ENCODE assay signal across 7 cellular contexts in the genomic region with DNA sequence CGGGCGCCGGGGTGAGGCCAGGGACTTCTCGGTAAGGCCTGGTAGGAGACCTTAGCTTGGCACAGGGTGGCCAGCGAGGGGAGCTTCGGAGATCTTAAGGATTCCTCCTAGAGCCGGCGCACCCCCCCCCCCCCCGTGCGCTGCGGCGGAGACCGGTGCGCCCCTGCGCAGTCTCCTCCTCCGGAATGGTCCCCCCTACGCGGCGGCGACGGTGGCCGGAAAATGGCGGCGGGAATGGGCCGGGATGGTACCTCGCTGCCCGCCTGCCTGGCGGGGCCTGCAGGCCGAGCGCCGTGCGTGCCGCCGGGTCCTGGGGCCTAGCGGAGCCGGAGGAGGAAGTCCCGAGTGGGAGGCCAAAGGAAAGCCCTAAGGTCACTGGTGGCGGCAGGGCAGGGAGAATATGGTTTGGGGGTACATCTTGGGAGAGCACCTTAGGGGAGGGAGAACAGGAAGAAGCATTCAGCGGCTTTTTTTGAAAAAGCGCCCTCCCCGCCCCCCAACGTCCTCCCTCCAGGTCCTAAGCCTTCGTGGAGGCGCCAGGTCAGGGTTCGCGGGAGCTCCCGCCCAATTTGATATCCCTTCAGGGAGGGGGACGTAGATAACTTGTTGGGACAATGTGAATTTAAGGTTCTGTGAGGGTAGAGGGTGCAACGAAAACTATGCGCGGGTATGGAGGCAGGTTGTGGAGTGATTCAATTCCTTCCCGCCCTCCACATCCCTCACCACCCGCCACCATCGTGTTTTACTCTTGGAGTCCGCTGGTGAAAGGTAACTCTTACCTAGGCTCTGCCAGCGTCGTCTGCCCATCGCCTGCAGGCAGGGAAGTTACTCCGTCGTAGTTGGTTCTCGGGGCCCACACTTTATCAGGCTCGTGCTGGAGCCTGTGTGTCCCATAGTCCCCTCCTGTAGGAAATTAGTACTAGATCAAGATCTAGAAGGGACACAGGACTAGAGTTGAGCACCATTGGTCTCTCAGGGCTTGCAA. TPM values are rescaled to one million over a fixed set of nuclear protein-coding genes. Genes with fewer than 3 reads are reported as not detected.
DNase-seq lines count a peak whose midpoint lies in the region; ATAC-seq lines count a peak whose summit lies in the region.

No MANE protein-coding gene starts in this region.

- H3K9me3 Mint-ChIP-seq in naive thymus-derived CD8-positive, alpha-beta T cell = no peaks in the 10 kb centered on the region

- peaks cover 0 to 42% (median 10%) of the 10 kb centered on the region in 3 donors for H3K36me3 Mint-ChIP-seq in naive thymus-derived CD8-positive, alpha-beta T cell

- H3K27me3 Mint-ChIP-seq in naive thymus-derived CD8-positive, alpha-beta T cell = no peaks in the 10 kb centered on the region

- H3K4me3 Mint-ChIP-seq in naive thymus-derived CD8-positive, alpha-beta T cell = peak overlapping the region; percentile 81 to 99 (median 94)

- H3K9me3 ChIP-seq in HUES48 (ENCODE audit: control insufficient read depth, insufficient read depth, low read length) (no peaks in the 10 kb centered on the region), aorta (ENCODE audit: control insufficient read depth, low read length) (no peaks in the 10 kb centered on the region)

- peak overlapping the region; percentile 95 for H3K27ac ChIP-seq in HUES48 (ENCODE audit: low read depth, low read length)
- H3K27ac ChIP-seq in aorta (ENCODE audit: low read depth in 1 of 2, low read length in 2 of 2) = peak overlapping the region in 1 of 2 donors; percentile 53

- 1% methylated on average over 47 to 62 of the region's 62 CpGs for WGBS in aorta, 2 donors

- peak; percentile 32 for DNase-seq in ELR (ENCODE audit: low read depth)
- DNase-seq in activated CD4-positive, CD25-positive, alpha-beta regulatory T cell (lab: John Stamatoyannopoulos, UW) = peak; percentile 46 to 61 (median 55)
- peak in 2 of 10 donors; percentile 39 to 45 for DNase-seq in naive thymus-derived CD8-positive, alpha-beta T cell
- peak; percentile 67 to 78 for DNase-seq in aorta

- peaks cover 8% of the 10 kb centered on the region; the same call in 1 of the 2 replicates for H3K4me1 ChIP-seq in HUES48 (ENCODE audit: control insufficient read depth, insufficient read depth, low read length)
- H3K4me1 ChIP-seq in aorta (ENCODE audit: control insufficient read depth in 1 of 2, insufficient read depth in 2 of 2, low read length in 2 of 2) = no peaks in the 10 kb centered on the region

- H3K4me1 Mint-ChIP-seq in naive thymus-derived CD8-positive, alpha-beta T cell = peaks cover 20 to 54% (median 46%) of the 10 kb centered on the region in 4 donors

- H3K27me3 ChIP-seq in HUES48 (ENCODE audit: control insufficient read depth, insufficient read depth, low read length) (no peaks in the 10 kb centered on the region), aorta (ENCODE audit: control insufficient read depth in 1 of 2, insufficient read depth in 2 of 2, low read length in 1 of 2) (no peaks in the 10 kb centered on the region)

- H3K27ac Mint-ChIP-seq in naive thymus-derived CD8-positive, alpha-beta T cell = peak overlapping the region; percentile 91 to 100 (median 96)

- intact Hi-C loops in aorta (cut with DNase I) = loop anchor here in 1 of 2 donors (1.0 to 10.0 kb wide), 3 partner anchors 102 to 581 kb away; partner anchors contain the start of genes CLIC4, NIPAL3 and STPG1

- ATAC-seq in GM21367 (IDR thresholded peaks at IDR 0.05; ENCODE audit: unreplicated experiment) (peak; percentile 22), esophagus mucosa (peak; percentile 12), aorta (ENCODE audit: low FRiP score) (peak; percentile 28)
- peak; percentile 12 to 24 for ATAC-seq in naive thymus-derived CD8-positive, alpha-beta T cell

- POLR2A ChIA-PET in naive thymus-derived CD8-positive, alpha-beta T cell (lab: Charles Lee) = interaction anchor here (0.6 to 2.4 kb wide), 15 partner anchors 10 to 1345 kb away, joined by 3 to 13 read pairs (median 3); partner anchors contain the start of genes NIPAL3, PNRC2, RCAN3 and STPG1

- H3K9ac ChIP-seq in HUES48 (ENCODE audit: low read depth, low read length) = peak overlapping the region; percentile 96

- H3K4me3 ChIP-seq in HUES48 (ENCODE audit: low read depth, low read length) (peak overlapping the region; percentile 99), aorta (ENCODE audit: low read length in 2 of 2) (peak overlapping the region; percentile 86 to 88)

- peaks cover 39% of the 10 kb centered on the region for H3K36me3 ChIP-seq in HUES48 (ENCODE audit: control insufficient read depth, insufficient read depth, low read length)
- peaks cover 4 to 6% of the 10 kb centered on the region in 2 donors for H3K36me3 ChIP-seq in aorta (ENCODE audit: control insufficient read depth in 1 of 2, insufficient read depth in 2 of 2, low read length in 1 of 2)

RNA-seq across cellular contexts. Expression of gene SRRM1, which starts 0.6 kb away (rescaled TPM):
- total RNA-seq in esophagus mucosa (81.3 TPM), aorta (100 to 1,000 TPM; 111 to 113 TPM)
- total RNA-seq in naive thymus-derived CD8-positive, alpha-beta T cell = 100 to 1,000 TPM; 258 to 275 TPM
- 100 to 1,000 TPM; 122 to 245 (median 197) TPM for polyA plus RNA-seq in naive thymus-derived CD8-positive, alpha-beta T cell
- polyA plus RNA-seq in aorta = 10 to 100 TPM; 33.6 to 61.2 TPM
